Comparison of ENCODE assay signal across 8 cellular contexts in the genomic region with DNA sequence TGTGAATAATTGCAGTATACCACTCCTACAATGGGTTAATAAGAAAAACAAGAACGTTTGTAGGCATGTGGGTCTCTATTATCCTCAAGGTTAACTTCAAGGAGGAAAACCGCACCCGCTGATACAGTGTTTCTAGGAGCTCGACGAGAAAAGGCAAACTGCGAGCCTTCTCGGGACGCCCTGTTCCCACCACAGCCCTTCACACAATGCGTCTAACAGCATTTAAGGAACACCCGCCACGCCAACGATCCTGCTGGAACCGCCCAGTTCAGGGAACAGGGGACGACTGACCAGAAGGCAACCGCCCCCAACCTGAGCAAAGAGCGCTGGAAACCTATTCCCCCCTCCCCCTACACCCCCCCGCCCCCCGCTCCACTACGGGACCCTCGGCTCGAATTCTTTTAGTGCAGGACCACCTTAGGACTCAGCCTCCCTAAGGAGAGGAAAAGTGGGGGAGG. TPM values are rescaled to one million over a fixed set of nuclear protein-coding genes. Genes with fewer than 3 reads are reported as not detected.
DNase-seq lines count a peak whose midpoint lies in the region; ATAC-seq and TF ChIP-seq lines count a peak whose summit lies in the region.

No MANE protein-coding gene starts in this region.

- TF ChIP-seq CTCF in Caco-2 (IDR thresholded peaks at IDR 0.05; ENCODE audit: insufficient read depth in 1 of 2, low read depth in 1 of 2, low read length in 1 of 2, severe bottlenecking in 1 of 2, unreplicated experiment in 1 of 2) (no peak), fibroblast of the aortic adventitia (IDR thresholded peaks at IDR 0.05; ENCODE audit: insufficient read depth, low read length) (no peak), neural cell (IDR thresholded peaks at IDR 0.05; ENCODE audit: poor library complexity, severe bottlenecking) (no peak)

- peak overlapping the region; percentile 99 for H3K9ac ChIP-seq in neural cell (ENCODE audit: low read length)

- no peaks in the 10 kb centered on the region for H4K20me1 ChIP-seq in neural cell (ENCODE audit: insufficient read depth)

- DNase-seq in Caco-2 (peak; percentile 59 to 79), fibroblast of the aortic adventitia (ENCODE audit: low read depth) (peak; percentile 58), NCI-H1105 treated with DMSO at 0.1 percent for 48 hours (lab: John Stamatoyannopoulos, UW) (no peak), NCI-H187 (lab: John Stamatoyannopoulos, UW) (no peak)
- peak; percentile 66 for DNase-seq in activated CD8-positive, alpha-beta T cell treated with anti-CD3 and anti-CD28 coated beads, Interleukin-2, amount 10 ng/mL, durations not matched to agents 7 days and 5 days

- H3K4me3 ChIP-seq in Caco-2 (ENCODE audit: low read depth, low read length) (peak overlapping the region; percentile 93), fibroblast of the aortic adventitia (ENCODE audit: low read depth, low read length) (peak overlapping the region; percentile 80), neural cell (ENCODE audit: low read length) (peak overlapping the region; percentile 89)

- CTCF ChIA-PET in Caco-2 (lab: Charles Lee): no interaction called here
- CTCF ChIA-PET in activated CD8-positive, alpha-beta T cell treated with anti-CD3 and anti-CD28 coated beads, Interleukin-2, amount 10 ng/mL, durations not matched to agents 7 days and 5 days (lab: Charles Lee): interaction anchor here (1.0 to 16.2 kb wide), 5 partner anchors 9 to 19 kb away, joined by 3 to 222 read pairs (median 4); no protein-coding TSS in a partner anchor

- no peaks in the 10 kb centered on the region for H3K9me2 ChIP-seq in neural cell (ENCODE audit: insufficient read depth, low read length)

- H3F3A ChIP-seq in neural cell (ENCODE audit: insufficient read depth, low read length, poor library complexity, severe bottlenecking): no peaks in the 10 kb centered on the region

- peak overlapping the region; percentile 92 for H3K4me2 ChIP-seq in neural cell (ENCODE audit: low read length)

- H3K4me1 ChIP-seq in Caco-2: peaks cover 14% of the 10 kb centered on the region

- H3K27me3 ChIP-seq in Caco-2 (replicated peaks; ENCODE audit: control insufficient read depth, insufficient read depth, low read length) (no peaks in the 10 kb centered on the region), neural cell (ENCODE audit: insufficient read depth, low read depth, low read length) (no peaks in the 10 kb centered on the region)

- H3K9me3 ChIP-seq in Caco-2 (no peaks in the 10 kb centered on the region), neural cell (ENCODE audit: low read length) (no peaks in the 10 kb centered on the region)

- peaks cover 29% of the 10 kb centered on the region for H3K79me2 ChIP-seq in neural cell (replicated peaks; ENCODE audit: insufficient read depth, low read length)

- BruUV-seq in Caco-2 (replicated peaks; lab: Mats Ljungman, UMichigan): no TSS peak

- POLR2A ChIA-PET in Caco-2 (lab: Charles Lee): interaction anchor here (1.2 kb wide), 1 partner anchor 15 kb away, joined by 7 read pairs; no protein-coding TSS in a partner anchor
- POLR2A ChIA-PET in activated CD8-positive, alpha-beta T cell treated with anti-CD3 and anti-CD28 coated beads, Interleukin-2, amount 10 ng/mL, durations not matched to agents 7 days and 5 days (lab: Charles Lee): interaction anchor here (1.1 to 5.1 kb wide), 10 partner anchors 10 to 67 kb away, joined by 3 to 90 read pairs (median 22); partner anchors contain the start of genes KCMF1 and TRABD2A

- peaks cover 15% of the 10 kb centered on the region for H3K9me3 Mint-ChIP-seq in Caco-2 (ENCODE audit: unreplicated experiment)
- peaks cover 0 to 6% (median 0%) of the 10 kb centered on the region in 3 donors for H3K9me3 Mint-ChIP-seq in IgD-negative memory B cell
- no peaks in the 10 kb centered on the region for H3K9me3 Mint-ChIP-seq in activated CD8-positive, alpha-beta T cell treated with anti-CD3 and anti-CD28 coated beads, Interleukin-2, amount 10 ng/mL, durations not matched to agents 7 days and 5 days (ENCODE audit: insufficient read depth)

- H3K36me3 Mint-ChIP-seq in Caco-2 (ENCODE audit: insufficient read depth, unreplicated experiment) (peaks cover 49% of the 10 kb centered on the region), IgD-negative memory B cell (peaks cover 6% of the 10 kb centered on the region)
- H3K36me3 Mint-ChIP-seq in activated CD8-positive, alpha-beta T cell treated with anti-CD3 and anti-CD28 coated beads, Interleukin-2, amount 10 ng/mL, durations not matched to agents 7 days and 5 days (ENCODE audit: low read depth): peaks cover 53% of the 10 kb centered on the region

- no peak for TF ChIP-seq EP300 in neural cell (conservative IDR thresholded peaks at IDR 0.05; ENCODE audit: poor library complexity, severe bottlenecking)

- H3K27me3 Mint-ChIP-seq in Caco-2 (ENCODE audit: insufficient read depth, unreplicated experiment) (no peaks in the 10 kb centered on the region), IgD-negative memory B cell (no peaks in the 10 kb centered on the region)
- peaks cover 2% of the 10 kb centered on the region for H3K27me3 Mint-ChIP-seq in activated CD8-positive, alpha-beta T cell treated with anti-CD3 and anti-CD28 coated beads, Interleukin-2, amount 10 ng/mL, durations not matched to agents 7 days and 5 days (ENCODE audit: low read depth)

- ATAC-seq in activated CD8-positive, alpha-beta T cell treated with anti-CD3 and anti-CD28 coated beads, Interleukin-2, amount 10 ng/mL, durations not matched to agents 7 days and 5 days: no peak
- no peak for ATAC-seq in GM21447 (IDR thresholded peaks at IDR 0.05; ENCODE audit: unreplicated experiment)

- H3K36me3 ChIP-seq in Caco-2 (ENCODE audit: control insufficient read depth, insufficient read depth, low read length) (no peaks in the 10 kb centered on the region), neural cell (ENCODE audit: insufficient read depth, low read length) (peaks cover 3% of the 10 kb centered on the region)

- intact Hi-C loops in Caco-2 (cut with micrococcal nuclease; ENCODE audit: unreplicated experiment): loop anchor here (1.0 kb wide), 1 partner anchor 23 kb away; no protein-coding TSS in a partner anchor

- H2AFZ ChIP-seq in neural cell (ENCODE audit: low read depth, low read length): peak overlapping the region; percentile 79

- no peak for TF ChIP-seq RAD21 in neural cell (conservative IDR thresholded peaks at IDR 0.05)

- H3K27ac Mint-ChIP-seq in Caco-2 (ENCODE audit: unreplicated experiment) (peak overlapping the region; percentile 93), IgD-negative memory B cell (peak overlapping the region; percentile 87 to 89 (median 87))
- peak overlapping the region; percentile 94 for H3K27ac Mint-ChIP-seq in activated CD8-positive, alpha-beta T cell treated with anti-CD3 and anti-CD28 coated beads, Interleukin-2, amount 10 ng/mL, durations not matched to agents 7 days and 5 days

- peak overlapping the region; percentile 88 for H3K4me3 Mint-ChIP-seq in Caco-2 (ENCODE audit: unreplicated experiment)
- peak overlapping the region; percentile 92 to 99 (median 96) for H3K4me3 Mint-ChIP-seq in IgD-negative memory B cell
- H3K4me3 Mint-ChIP-seq in activated CD8-positive, alpha-beta T cell treated with anti-CD3 and anti-CD28 coated beads, Interleukin-2, amount 10 ng/mL, durations not matched to agents 7 days and 5 days: peak overlapping the region; percentile 93

- peak overlapping the region; percentile 97 for H3K27ac ChIP-seq in neural cell (ENCODE audit: low read length)

- peaks cover 21% of the 10 kb centered on the region for H3K4me1 Mint-ChIP-seq in Caco-2 (ENCODE audit: low read depth, unreplicated experiment)
- H3K4me1 Mint-ChIP-seq in IgD-negative memory B cell: peaks cover 32 to 44% (median 33%) of the 10 kb centered on the region in 3 donors
- H3K4me1 Mint-ChIP-seq in activated CD8-positive, alpha-beta T cell treated with anti-CD3 and anti-CD28 coated beads, Interleukin-2, amount 10 ng/mL, durations not matched to agents 7 days and 5 days (ENCODE audit: low read depth): peaks cover 71% of the 10 kb centered on the region

TF ChIP-seq in neural cell, 6 proteins besides CTCF, POLR2A, EP300 and RAD21:
- TF ChIP-seq, protein P1, sequence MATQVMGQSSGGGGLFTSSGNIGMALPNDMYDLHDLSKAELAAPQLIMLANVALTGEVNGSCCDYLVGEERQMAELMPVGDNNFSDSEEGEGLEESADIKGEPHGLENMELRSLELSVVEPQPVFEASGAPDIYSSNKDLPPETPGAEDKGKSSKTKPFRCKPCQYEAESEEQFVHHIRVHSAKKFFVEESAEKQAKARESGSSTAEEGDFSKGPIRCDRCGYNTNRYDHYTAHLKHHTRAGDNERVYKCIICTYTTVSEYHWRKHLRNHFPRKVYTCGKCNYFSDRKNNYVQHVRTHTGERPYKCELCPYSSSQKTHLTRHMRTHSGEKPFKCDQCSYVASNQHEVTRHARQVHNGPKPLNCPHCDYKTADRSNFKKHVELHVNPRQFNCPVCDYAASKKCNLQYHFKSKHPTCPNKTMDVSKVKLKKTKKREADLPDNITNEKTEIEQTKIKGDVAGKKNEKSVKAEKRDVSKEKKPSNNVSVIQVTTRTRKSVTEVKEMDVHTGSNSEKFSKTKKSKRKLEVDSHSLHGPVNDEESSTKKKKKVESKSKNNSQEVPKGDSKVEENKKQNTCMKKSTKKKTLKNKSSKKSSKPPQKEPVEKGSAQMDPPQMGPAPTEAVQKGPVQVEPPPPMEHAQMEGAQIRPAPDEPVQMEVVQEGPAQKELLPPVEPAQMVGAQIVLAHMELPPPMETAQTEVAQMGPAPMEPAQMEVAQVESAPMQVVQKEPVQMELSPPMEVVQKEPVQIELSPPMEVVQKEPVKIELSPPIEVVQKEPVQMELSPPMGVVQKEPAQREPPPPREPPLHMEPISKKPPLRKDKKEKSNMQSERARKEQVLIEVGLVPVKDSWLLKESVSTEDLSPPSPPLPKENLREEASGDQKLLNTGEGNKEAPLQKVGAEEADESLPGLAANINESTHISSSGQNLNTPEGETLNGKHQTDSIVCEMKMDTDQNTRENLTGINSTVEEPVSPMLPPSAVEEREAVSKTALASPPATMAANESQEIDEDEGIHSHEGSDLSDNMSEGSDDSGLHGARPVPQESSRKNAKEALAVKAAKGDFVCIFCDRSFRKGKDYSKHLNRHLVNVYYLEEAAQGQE (IDR thresholded peaks at IDR 0.05; ENCODE audit: borderline replicate concordance): peak; percentile 8
- TF ChIP-seq POLR2AphosphoS5 (IDR thresholded peaks at IDR 0.05): no peak
TF ChIP-seq in neural cell: peak in this region for 1.

RNA-seq across cellular contexts. Expression of gene TMSB10, which starts 0.7 kb away (rescaled TPM):
- total RNA-seq in Caco-2 (2022) (1,258 and 1,458 TPM in 2 replicates), fibroblast of the aortic adventitia (ENCODE audit: low replicate concordance) (3,849 and 4,291 TPM in 2 replicates)
- polyA plus RNA-seq in IgD-negative memory B cell (6,394 TPM), neural cell (14,494 and 15,324 TPM in 2 replicates)
- total RNA-seq in activated CD8-positive, alpha-beta T cell treated with anti-CD3 and anti-CD28 coated beads, Interleukin-2, amount 10 ng/mL, durations not matched to agents 7 days and 5 days: 1,000 to 10,000 TPM; 4,520 to 4,885 TPM
- 2,702 and 2,933 TPM in 2 replicates for polyA minus RNA-seq in neural cell

RNA-seq across cellular contexts. Expression of gene TRABD2A, which starts 23.9 kb away (rescaled TPM):
- 1.3 and 1.4 TPM in 2 replicates for total RNA-seq in Caco-2 (2022)
- polyA plus RNA-seq in IgD-negative memory B cell: 5.7 TPM
- 10 to 100 TPM; 71.9 to 73.2 TPM for total RNA-seq in activated CD8-positive, alpha-beta T cell treated with anti-CD3 and anti-CD28 coated beads, Interleukin-2, amount 10 ng/mL, durations not matched to agents 7 days and 5 days
- total RNA-seq in fibroblast of the aortic adventitia (ENCODE audit: low replicate concordance): 0.33 and 1.6 TPM in 2 replicates
- polyA plus RNA-seq in neural cell: 0.17 and 2.7 TPM in 2 replicates
- 0.23 TPM in 1 of 2 replicates, not detected in the other for polyA minus RNA-seq in neural cell

Comparison
In these comparisons a context has a peak if more than half of its experiments do, and no peak if none do; other contexts are left out.
1. DNase-seq: peak in Caco-2 (2 of 2), activated CD8-positive, alpha-beta T cell treated with anti-CD3 and anti-CD28 coated beads, Interleukin-2, amount 10 ng/mL, durations not matched to agents 7 days and 5 days (single experiment) and fibroblast of the aortic adventitia (single experiment); none in NCI-H1105 treated with DMSO at 0.1 percent for 48 hours (single experiment) and NCI-H187 (0 of 2).
2. RNA of gene TRABD2A, which starts 23.9 kb away (total RNA-seq): 71.9 to 73.2 TPM in activated CD8-positive, alpha-beta T cell treated with anti-CD3 and anti-CD28 coated beads, Interleukin-2, amount 10 ng/mL, durations not matched to agents 7 days and 5 days; 0.33 to 1.6 TPM in fibroblast of the aortic adventitia and 1.3 to 1.4 TPM in Caco-2; every median in the first group is over 10 times any median in the second.
3. Peak in every context shown above with its lines, with median percentiles within 50 percentile points of each other: H3K4me3 ChIP-seq, H3K27ac Mint-ChIP-seq and H3K4me3 Mint-ChIP-seq.